1 cellular context compared by ENCODE assay signal in the genomic region with DNA sequence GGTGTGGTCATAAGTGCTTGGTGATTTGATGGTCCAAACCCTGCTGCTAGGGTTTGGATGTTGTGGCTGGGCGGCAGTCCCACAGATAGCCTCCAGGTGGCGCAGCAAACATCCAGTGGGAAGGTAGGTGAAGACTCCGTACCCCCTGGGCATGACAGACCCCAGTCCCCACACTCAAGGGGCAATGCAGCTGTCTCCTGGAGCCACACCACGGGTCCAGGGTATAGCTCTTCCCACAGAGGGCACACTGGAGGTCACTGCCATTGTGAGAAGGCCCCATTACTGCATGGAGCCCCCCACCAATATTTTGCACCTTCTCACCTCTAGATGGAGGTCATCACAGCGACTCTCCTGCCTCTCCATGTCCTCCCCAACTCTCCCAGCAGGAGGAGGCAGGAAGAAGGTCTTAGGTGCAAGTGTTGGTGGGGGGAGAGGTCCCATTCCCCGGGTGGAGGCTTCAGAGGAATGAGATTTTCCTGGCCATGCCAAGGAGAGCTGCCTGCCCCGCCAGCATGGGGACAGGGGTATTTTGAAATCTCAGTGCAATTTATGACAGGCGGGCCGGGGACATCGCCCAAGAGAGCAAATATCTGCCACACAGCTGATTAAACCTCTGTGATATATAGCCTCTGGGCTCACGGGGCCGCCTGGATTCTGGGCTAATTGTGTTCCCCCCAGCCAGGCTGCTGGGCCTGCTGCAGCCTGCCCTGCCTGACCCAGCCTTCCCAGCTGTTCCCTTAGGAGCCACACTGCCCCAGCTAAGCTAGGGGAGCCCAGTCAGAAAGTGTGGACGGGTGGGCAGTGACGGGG.
TF ChIP-seq lines count a peak whose summit lies in the region.

No MANE protein-coding gene starts in this region.

TF ChIP-seq in HepG2, 621 proteins besides CTCF, POLR2A, EP300 and RAD21 (continued from another document and continues in another):
- TF ChIP-seq, protein P1, sequence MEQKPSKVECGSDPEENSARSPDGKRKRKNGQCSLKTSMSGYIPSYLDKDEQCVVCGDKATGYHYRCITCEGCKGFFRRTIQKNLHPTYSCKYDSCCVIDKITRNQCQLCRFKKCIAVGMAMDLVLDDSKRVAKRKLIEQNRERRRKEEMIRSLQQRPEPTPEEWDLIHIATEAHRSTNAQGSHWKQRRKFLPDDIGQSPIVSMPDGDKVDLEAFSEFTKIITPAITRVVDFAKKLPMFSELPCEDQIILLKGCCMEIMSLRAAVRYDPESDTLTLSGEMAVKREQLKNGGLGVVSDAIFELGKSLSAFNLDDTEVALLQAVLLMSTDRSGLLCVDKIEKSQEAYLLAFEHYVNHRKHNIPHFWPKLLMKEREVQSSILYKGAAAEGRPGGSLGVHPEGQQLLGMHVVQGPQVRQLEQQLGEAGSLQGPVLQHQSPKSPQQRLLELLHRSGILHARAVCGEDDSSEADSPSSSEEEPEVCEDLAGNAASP (CRISPR knock-in tag; IDR thresholded peaks at IDR 0.05; ENCODE audit: borderline replicate concordance) = 0 out of 2 replicates have a peak, but pooled peaks have one; percentile 10
- peak; percentile 49; the same call in 1 of the 2 replicates for TF ChIP-seq MAZ (IDR thresholded peaks at IDR 0.05; ENCODE audit: borderline replicate concordance, low read depth, low read length)
- TF ChIP-seq MAZ (CRISPR knock-in tag; IDR thresholded peaks at IDR 0.05; ENCODE audit: low read depth) = no peak
- no peak for TF ChIP-seq GTF2F1 (IDR thresholded peaks at IDR 0.05; ENCODE audit: low read length)
- peak in 1 of 2 experiments; percentile 48; a peak in 2 of 4 replicates for TF ChIP-seq NR2F1 (CRISPR knock-in tag; IDR thresholded peaks at IDR 0.05)
- TF ChIP-seq ZNF547 (CRISPR knock-in tag; IDR thresholded peaks at IDR 0.05) = peak; percentile 62; the same call in 1 of the 2 replicates
- TF ChIP-seq HDAC2 (CRISPR knock-in tag; IDR thresholded peaks at IDR 0.05) = peak; percentile 8; the same call in 1 of the 2 replicates
- peak; percentile 80 for TF ChIP-seq STAG1 (CRISPR knock-in tag; IDR thresholded peaks at IDR 0.05)
- 0 out of 2 replicates have a peak, but pooled peaks have one; percentile 21 for TF ChIP-seq MTA1 (CRISPR knock-in tag; IDR thresholded peaks at IDR 0.05; ENCODE audit: borderline replicate concordance)
- peak; percentile 62 for TF ChIP-seq NR2C2 (CRISPR knock-in tag; IDR thresholded peaks at IDR 0.05; ENCODE audit: borderline replicate concordance)
- TF ChIP-seq BORCS8-MEF2B (CRISPR knock-in tag; IDR thresholded peaks at IDR 0.05) = 0 out of 2 replicates have a peak, but pooled peaks have one; percentile 42
- TF ChIP-seq ZNF713 (CRISPR knock-in tag; IDR thresholded peaks at IDR 0.05) = 0 out of 2 replicates have a peak, but pooled peaks have one; percentile 37
- TF ChIP-seq ZNF138 (CRISPR knock-in tag; IDR thresholded peaks at IDR 0.05; ENCODE audit: low read depth) = no peak
- peak; percentile 34; the same call in 1 of the 2 replicates for TF ChIP-seq MEF2D (CRISPR knock-in tag; IDR thresholded peaks at IDR 0.05)
- peak; percentile 61; the same call in 1 of the 2 replicates for TF ChIP-seq ZNF274 (CRISPR knock-in tag; IDR thresholded peaks at IDR 0.05)
- no peak for TF ChIP-seq ETV6 (CRISPR knock-in tag; conservative IDR thresholded peaks at IDR 0.05)
- TF ChIP-seq, protein P2, sequence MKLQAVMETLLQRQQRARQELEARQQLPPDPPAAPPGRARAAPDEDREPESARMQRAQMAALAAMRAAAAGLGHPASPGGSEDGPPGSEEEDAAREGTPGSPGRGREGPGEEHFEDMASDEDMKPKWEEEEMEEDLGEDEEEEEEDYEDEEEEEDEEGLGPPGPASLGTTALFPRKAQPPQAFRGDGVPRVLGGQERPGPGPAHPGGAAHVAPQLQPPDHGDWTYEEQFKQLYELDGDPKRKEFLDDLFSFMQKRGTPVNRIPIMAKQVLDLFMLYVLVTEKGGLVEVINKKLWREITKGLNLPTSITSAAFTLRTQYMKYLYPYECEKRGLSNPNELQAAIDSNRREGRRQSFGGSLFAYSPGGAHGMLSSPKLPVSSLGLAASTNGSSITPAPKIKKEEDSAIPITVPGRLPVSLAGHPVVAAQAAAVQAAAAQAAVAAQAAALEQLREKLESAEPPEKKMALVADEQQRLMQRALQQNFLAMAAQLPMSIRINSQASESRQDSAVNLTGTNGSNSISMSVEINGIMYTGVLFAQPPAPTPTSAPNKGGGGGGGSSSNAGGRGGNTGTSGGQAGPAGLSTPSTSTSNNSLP (IDR thresholded peaks at IDR 0.05; ENCODE audit: low read depth, low read length) = 0 out of 2 replicates have a peak, but pooled peaks have one; percentile 15
- no peak for TF ChIP-seq PRPF4 (IDR thresholded peaks at IDR 0.05; ENCODE audit: low read depth, low read length, poor library complexity, severe bottlenecking)
- TF ChIP-seq, protein P3, sequence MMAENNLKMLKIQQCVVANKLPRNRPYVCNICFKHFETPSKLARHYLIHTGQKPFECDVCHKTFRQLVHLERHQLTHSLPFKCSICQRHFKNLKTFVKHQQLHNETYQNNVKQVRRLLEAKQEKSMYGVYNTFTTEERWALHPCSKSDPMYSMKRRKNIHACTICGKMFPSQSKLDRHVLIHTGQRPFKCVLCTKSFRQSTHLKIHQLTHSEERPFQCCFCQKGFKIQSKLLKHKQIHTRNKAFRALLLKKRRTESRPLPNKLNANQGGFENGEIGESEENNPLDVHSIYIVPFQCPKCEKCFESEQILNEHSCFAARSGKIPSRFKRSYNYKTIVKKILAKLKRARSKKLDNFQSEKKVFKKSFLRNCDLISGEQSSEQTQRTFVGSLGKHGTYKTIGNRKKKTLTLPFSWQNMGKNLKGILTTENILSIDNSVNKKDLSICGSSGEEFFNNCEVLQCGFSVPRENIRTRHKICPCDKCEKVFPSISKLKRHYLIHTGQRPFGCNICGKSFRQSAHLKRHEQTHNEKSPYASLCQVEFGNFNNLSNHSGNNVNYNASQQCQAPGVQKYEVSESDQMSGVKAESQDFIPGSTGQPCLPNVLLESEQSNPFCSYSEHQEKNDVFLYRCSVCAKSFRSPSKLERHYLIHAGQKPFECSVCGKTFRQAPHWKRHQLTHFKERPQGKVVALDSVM (CRISPR knock-in tag; IDR thresholded peaks at IDR 0.05) = peak; percentile 59; the same call in 1 of the 2 replicates
- TF ChIP-seq SIX1 (CRISPR knock-in tag; IDR thresholded peaks at IDR 0.05; ENCODE audit: borderline replicate concordance) = no peak
- no peak for TF ChIP-seq TOE1 (CRISPR knock-in tag; IDR thresholded peaks at IDR 0.05)
- TF ChIP-seq MIER2 (CRISPR knock-in tag; IDR thresholded peaks at IDR 0.05) = 0 out of 2 replicates have a peak, but pooled peaks have one; percentile 18
- 0 out of 3 replicates have a peak, but pooled peaks have one; percentile 18 for TF ChIP-seq MXI1 (IDR thresholded peaks at IDR 0.05; ENCODE audit: borderline replicate concordance, low read depth, low read length)
- no peak for TF ChIP-seq ZNF234 (CRISPR knock-in tag; conservative IDR thresholded peaks at IDR 0.05)
- TF ChIP-seq AGO2 (optimal IDR thresholded peaks at IDR 0.05; ENCODE audit: low read depth, low read length) = no peak
- TF ChIP-seq, protein P4, sequence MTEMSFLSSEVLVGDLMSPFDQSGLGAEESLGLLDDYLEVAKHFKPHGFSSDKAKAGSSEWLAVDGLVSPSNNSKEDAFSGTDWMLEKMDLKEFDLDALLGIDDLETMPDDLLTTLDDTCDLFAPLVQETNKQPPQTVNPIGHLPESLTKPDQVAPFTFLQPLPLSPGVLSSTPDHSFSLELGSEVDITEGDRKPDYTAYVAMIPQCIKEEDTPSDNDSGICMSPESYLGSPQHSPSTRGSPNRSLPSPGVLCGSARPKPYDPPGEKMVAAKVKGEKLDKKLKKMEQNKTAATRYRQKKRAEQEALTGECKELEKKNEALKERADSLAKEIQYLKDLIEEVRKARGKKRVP (CRISPR knock-in tag; IDR thresholded peaks at IDR 0.05) = no peak; a peak in 1 of 4 replicates
- TF ChIP-seq ZNF567 (CRISPR knock-in tag; IDR thresholded peaks at IDR 0.05; ENCODE audit: borderline replicate concordance) = 0 out of 2 replicates have a peak, but pooled peaks have one; percentile 21
- TF ChIP-seq, protein P5, sequence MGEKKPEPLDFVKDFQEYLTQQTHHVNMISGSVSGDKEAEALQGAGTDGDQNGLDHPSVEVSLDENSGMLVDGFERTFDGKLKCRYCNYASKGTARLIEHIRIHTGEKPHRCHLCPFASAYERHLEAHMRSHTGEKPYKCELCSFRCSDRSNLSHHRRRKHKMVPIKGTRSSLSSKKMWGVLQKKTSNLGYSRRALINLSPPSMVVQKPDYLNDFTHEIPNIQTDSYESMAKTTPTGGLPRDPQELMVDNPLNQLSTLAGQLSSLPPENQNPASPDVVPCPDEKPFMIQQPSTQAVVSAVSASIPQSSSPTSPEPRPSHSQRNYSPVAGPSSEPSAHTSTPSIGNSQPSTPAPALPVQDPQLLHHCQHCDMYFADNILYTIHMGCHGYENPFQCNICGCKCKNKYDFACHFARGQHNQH (CRISPR knock-in tag; IDR thresholded peaks at IDR 0.05) = peak; percentile 37; the same call in 1 of the 2 replicates
- TF ChIP-seq ZNF124 (CRISPR knock-in tag; IDR thresholded peaks at IDR 0.05) = peak; percentile 61; the same call in 1 of the 2 replicates
- no peak for TF ChIP-seq LCORL (IDR thresholded peaks at IDR 0.05)
- peak; percentile 59; the same call in 1 of the 2 replicates for TF ChIP-seq LCORL (CRISPR knock-in tag; IDR thresholded peaks at IDR 0.05)
- TF ChIP-seq ZFP90 (CRISPR knock-in tag; IDR thresholded peaks at IDR 0.05; ENCODE audit: borderline replicate concordance) = 0 out of 2 replicates have a peak, but pooled peaks have one; percentile 22
- peak; percentile 49; the same call in 1 of the 2 replicates for TF ChIP-seq NR2F6 (IDR thresholded peaks at IDR 0.05)
- TF ChIP-seq NR2F6 (CRISPR knock-in tag; IDR thresholded peaks at IDR 0.05) = peak; percentile 49
- TF ChIP-seq, protein P6, sequence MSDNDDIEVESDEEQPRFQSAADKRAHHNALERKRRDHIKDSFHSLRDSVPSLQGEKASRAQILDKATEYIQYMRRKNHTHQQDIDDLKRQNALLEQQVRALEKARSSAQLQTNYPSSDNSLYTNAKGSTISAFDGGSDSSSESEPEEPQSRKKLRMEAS (IDR thresholded peaks at IDR 0.05) = 0 out of 2 replicates have a peak, but pooled peaks have one; percentile 35
- TF ChIP-seq, protein P7, sequence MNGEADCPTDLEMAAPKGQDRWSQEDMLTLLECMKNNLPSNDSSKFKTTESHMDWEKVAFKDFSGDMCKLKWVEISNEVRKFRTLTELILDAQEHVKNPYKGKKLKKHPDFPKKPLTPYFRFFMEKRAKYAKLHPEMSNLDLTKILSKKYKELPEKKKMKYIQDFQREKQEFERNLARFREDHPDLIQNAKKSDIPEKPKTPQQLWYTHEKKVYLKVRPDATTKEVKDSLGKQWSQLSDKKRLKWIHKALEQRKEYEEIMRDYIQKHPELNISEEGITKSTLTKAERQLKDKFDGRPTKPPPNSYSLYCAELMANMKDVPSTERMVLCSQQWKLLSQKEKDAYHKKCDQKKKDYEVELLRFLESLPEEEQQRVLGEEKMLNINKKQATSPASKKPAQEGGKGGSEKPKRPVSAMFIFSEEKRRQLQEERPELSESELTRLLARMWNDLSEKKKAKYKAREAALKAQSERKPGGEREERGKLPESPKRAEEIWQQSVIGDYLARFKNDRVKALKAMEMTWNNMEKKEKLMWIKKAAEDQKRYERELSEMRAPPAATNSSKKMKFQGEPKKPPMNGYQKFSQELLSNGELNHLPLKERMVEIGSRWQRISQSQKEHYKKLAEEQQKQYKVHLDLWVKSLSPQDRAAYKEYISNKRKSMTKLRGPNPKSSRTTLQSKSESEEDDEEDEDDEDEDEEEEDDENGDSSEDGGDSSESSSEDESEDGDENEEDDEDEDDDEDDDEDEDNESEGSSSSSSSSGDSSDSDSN (CRISPR knock-in tag; IDR thresholded peaks at IDR 0.05) = peak; percentile 56; the same call in 1 of the 2 replicates
- peak; percentile 68 for TF ChIP-seq TEAD3 (CRISPR knock-in tag; optimal IDR thresholded peaks at IDR 0.05; ENCODE audit: borderline replicate concordance)
- peak; percentile 74; the same call in 1 of the 2 replicates for TF ChIP-seq AHR (CRISPR knock-in tag; IDR thresholded peaks at IDR 0.05)
- TF ChIP-seq, protein P8, sequence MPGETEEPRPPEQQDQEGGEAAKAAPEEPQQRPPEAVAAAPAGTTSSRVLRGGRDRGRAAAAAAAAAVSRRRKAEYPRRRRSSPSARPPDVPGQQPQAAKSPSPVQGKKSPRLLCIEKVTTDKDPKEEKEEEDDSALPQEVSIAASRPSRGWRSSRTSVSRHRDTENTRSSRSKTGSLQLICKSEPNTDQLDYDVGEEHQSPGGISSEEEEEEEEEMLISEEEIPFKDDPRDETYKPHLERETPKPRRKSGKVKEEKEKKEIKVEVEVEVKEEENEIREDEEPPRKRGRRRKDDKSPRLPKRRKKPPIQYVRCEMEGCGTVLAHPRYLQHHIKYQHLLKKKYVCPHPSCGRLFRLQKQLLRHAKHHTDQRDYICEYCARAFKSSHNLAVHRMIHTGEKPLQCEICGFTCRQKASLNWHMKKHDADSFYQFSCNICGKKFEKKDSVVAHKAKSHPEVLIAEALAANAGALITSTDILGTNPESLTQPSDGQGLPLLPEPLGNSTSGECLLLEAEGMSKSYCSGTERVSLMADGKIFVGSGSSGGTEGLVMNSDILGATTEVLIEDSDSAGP (CRISPR knock-in tag; IDR thresholded peaks at IDR 0.05; ENCODE audit: borderline replicate concordance) = peak; percentile 68; the same call in 1 of the 2 replicates
- 0 out of 2 replicates have a peak, but pooled peaks have one; percentile 37 for TF ChIP-seq FOXM1 (CRISPR knock-in tag; IDR thresholded peaks at IDR 0.05)
- TF ChIP-seq, protein P9, sequence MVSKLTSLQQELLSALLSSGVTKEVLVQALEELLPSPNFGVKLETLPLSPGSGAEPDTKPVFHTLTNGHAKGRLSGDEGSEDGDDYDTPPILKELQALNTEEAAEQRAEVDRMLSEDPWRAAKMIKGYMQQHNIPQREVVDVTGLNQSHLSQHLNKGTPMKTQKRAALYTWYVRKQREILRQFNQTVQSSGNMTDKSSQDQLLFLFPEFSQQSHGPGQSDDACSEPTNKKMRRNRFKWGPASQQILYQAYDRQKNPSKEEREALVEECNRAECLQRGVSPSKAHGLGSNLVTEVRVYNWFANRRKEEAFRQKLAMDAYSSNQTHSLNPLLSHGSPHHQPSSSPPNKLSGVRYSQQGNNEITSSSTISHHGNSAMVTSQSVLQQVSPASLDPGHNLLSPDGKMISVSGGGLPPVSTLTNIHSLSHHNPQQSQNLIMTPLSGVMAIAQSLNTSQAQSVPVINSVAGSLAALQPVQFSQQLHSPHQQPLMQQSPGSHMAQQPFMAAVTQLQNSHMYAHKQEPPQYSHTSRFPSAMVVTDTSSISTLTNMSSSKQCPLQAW (CRISPR knock-in tag; IDR thresholded peaks at IDR 0.05) = peak; percentile 82; the same call in 1 of the 2 replicates
